ENCODE assay signal across 8 cellular contexts in genomic region chr14:88553886-88554457, GRCh38. TPM values are rescaled to one million over a fixed set of nuclear protein-coding genes. Genes with fewer than 3 reads are reported as not detected.
DNase-seq lines count a peak whose midpoint lies in the region; ATAC-seq, FAIRE-seq and TF ChIP-seq lines count a peak whose summit lies in the region.

No MANE protein-coding gene starts in this region.

- H2AFZ ChIP-seq in keratinocyte (ENCODE audit: control insufficient read depth, low read length): peak overlapping the region; percentile 70

- H3K36me3 Mint-ChIP-seq in activated T-cell treated with anti-CD3 and anti-CD28 coated beads, Interleukin-2, amount 50 U/mL, for 4 hours (ENCODE audit: insufficient read depth): no peaks in the 10 kb centered on the region

- H3K9me3 Mint-ChIP-seq in activated T-cell treated with anti-CD3 and anti-CD28 coated beads, Interleukin-2, amount 50 U/mL, for 4 hours: no peaks in the 10 kb centered on the region

- peaks cover 61% of the 10 kb centered on the region for H3K27me3 Mint-ChIP-seq in activated T-cell treated with anti-CD3 and anti-CD28 coated beads, Interleukin-2, amount 50 U/mL, for 4 hours (ENCODE audit: low read depth)

- FAIRE-seq in keratinocyte (lab: Jason Lieb, UNC): no peak

- H3K9me3 ChIP-seq in adrenal gland (replicated peaks in 1 of 3) (no peaks in the 10 kb centered on the region), keratinocyte (ENCODE audit: control insufficient read depth, low read depth, low read length) (no peaks in the 10 kb centered on the region), stomach (no peaks in the 10 kb centered on the region)

- H3K4me3 ChIP-seq in adrenal gland (peak overlapping the region in 2 of 4 donors; percentile 43 to 95), keratinocyte (ENCODE audit: control insufficient read depth in 2 of 3, extremely low read depth in 1 of 3, insufficient read depth in 2 of 3, low read depth in 1 of 3, low read length in 3 of 3) (peak overlapping the region; percentile 68 to 97 (median 93)), stomach (peak overlapping the region; percentile 61 to 76 (median 72))

- H3K4me3 Mint-ChIP-seq in activated T-cell treated with anti-CD3 and anti-CD28 coated beads, Interleukin-2, amount 50 U/mL, for 4 hours: peak overlapping the region; percentile 71

- peak overlapping the region; percentile 82 for H3K9ac ChIP-seq in keratinocyte (ENCODE audit: control insufficient read depth, extremely low read depth, insufficient read depth, low read length)

- H3K36me3 ChIP-seq in adrenal gland (replicated peaks in 1 of 2) (peaks cover 0 to 4% of the 10 kb centered on the region in 2 donors), keratinocyte (ENCODE audit: control insufficient read depth in 2 of 2, extremely low read depth in 1 of 2, insufficient read depth in 2 of 2, low read length in 2 of 2) (peaks cover 0 to 2% of the 10 kb centered on the region in 2 experiments), stomach (peaks cover 0 to 12% (median 10%) of the 10 kb centered on the region in 4 donors)

- no peaks in the 10 kb centered on the region for H3K27me3 ChIP-seq in adrenal gland
- no peaks in the 10 kb centered on the region for H3K27me3 ChIP-seq in keratinocyte (ENCODE audit: control insufficient read depth, extremely low read depth, insufficient read depth, low read length)
- peaks cover 0 to 29% (median 0%) of the 10 kb centered on the region in 3 donors for H3K27me3 ChIP-seq in stomach

- H3K4me2 ChIP-seq in keratinocyte (ENCODE audit: control insufficient read depth, extremely low read depth, insufficient read depth, low read depth, low read length): peak overlapping the region; percentile 86

- no peaks in the 10 kb centered on the region for H4K20me1 ChIP-seq in keratinocyte (ENCODE audit: control insufficient read depth, extremely low read depth, insufficient read depth, low read length)

- H3K4me1 Mint-ChIP-seq in activated T-cell treated with anti-CD3 and anti-CD28 coated beads, Interleukin-2, amount 50 U/mL, for 4 hours (ENCODE audit: low read depth): peaks cover 35% of the 10 kb centered on the region

- dilution Hi-C loops in keratinocyte (cut with MboI; ENCODE audit: extremely low pct_ligation_motif_present, low sequenced_read_pairs): no loop called here

- TF ChIP-seq CTCF in adrenal gland (IDR thresholded peaks at IDR 0.05) (no peak), keratinocyte (optimal IDR thresholded peaks at IDR 0.05 in 1 of 3, IDR thresholded peaks at IDR 0.05 in 1 of 3, conservative IDR thresholded peaks at IDR 0.05 in 1 of 3; ENCODE audit: extremely low read depth in 1 of 3, insufficient read depth in 2 of 3, low read length in 3 of 3) (no peak), stomach (IDR thresholded peaks at IDR 0.05) (no peak)

- peaks cover 38% of the 10 kb centered on the region for H3K79me2 ChIP-seq in keratinocyte (ENCODE audit: control insufficient read depth, insufficient read depth, low read length)

- no peak for TF ChIP-seq EP300 in stomach (IDR thresholded peaks at IDR 0.05)

- H3K4me1 ChIP-seq in adrenal gland (replicated peaks in 1 of 2) (peaks cover 5 to 34% of the 10 kb centered on the region in 2 donors), keratinocyte (ENCODE audit: control insufficient read depth, extremely low read depth, insufficient read depth, low read length) (peaks cover 12% of the 10 kb centered on the region), stomach (peaks cover 21 to 53% (median 48%) of the 10 kb centered on the region in 4 donors)

- WGBS in adrenal gland, 4 donors: 2 to 5% (median 4%) methylated on average over 19 of the region's 19 CpGs
- WGBS in stomach, 5 donors: 2 to 3% (median 2%) methylated on average over 19 of the region's 19 CpGs

- intact Hi-C loops in adrenal gland (cut with DNase I): loop anchor here in 1 of 2 donors (5.0 to 10.0 kb wide), 2 partner anchors 62 to 369 kb away; no protein-coding TSS in a partner anchor
- intact Hi-C loops in stomach (cut with DNase I; ENCODE audit: low total_unique reads): no loop called here

- H3K27ac ChIP-seq in adrenal gland: peak overlapping the region in 4 of 5 donors; percentile 36 to 96 (median 78)
- peak overlapping the region; percentile 50 for H3K27ac ChIP-seq in keratinocyte (ENCODE audit: control insufficient read depth, insufficient read depth, low read length)
- H3K27ac ChIP-seq in stomach: peak overlapping the region; percentile 89 to 95 (median 91)

- DNase-seq in activated T-cell treated with anti-CD3 and anti-CD28 coated beads, Interleukin-2, amount 50 U/mL, for 4 hours: no peak
- no peak for DNase-seq in activated T-cell treated with anti-CD3 and anti-CD28 coated beads, Interleukin-2, amount 50 U/mL, for 1 hour
- DNase-seq in adrenal gland: peak in 1 of 7 donors; percentile 23
- DNase-seq in keratinocyte (ENCODE audit: low read depth, low spot score): no peak
- no peak for DNase-seq in stomach
- no peak for DNase-seq in stimulated activated CD4-positive, alpha-beta T cell treated with anti-CD3 and anti-CD28 coated beads, Interleukin-4, amount 100 ng/mL, for 4 hours
- no peak for DNase-seq in SHP77 treated with DMSO at 0.1 percent for 48 hours (lab: John Stamatoyannopoulos, UW)

- no peak for ATAC-seq in activated T-cell treated with anti-CD3 and anti-CD28 coated beads, Interleukin-2, amount 50 U/mL, for 4 hours
- ATAC-seq in HG03571 (IDR thresholded peaks at IDR 0.05; ENCODE audit: unreplicated experiment): no peak

- no peaks in the 10 kb centered on the region for H3K9me1 ChIP-seq in keratinocyte (ENCODE audit: control insufficient read depth, extremely low read depth, insufficient read depth, low read length)

- TF ChIP-seq POLR2A in adrenal gland (IDR thresholded peaks at IDR 0.05): no peak
- TF ChIP-seq POLR2A in stomach (IDR thresholded peaks at IDR 0.05): no peak

RNA-seq across cellular contexts. Expression of gene PTPN21, which starts 0.8 kb away (rescaled TPM):
- under 1 TPM; 0.33 to 0.45 (median 0.33) TPM for total RNA-seq in activated T-cell treated with anti-CD3 and anti-CD28 coated beads, Interleukin-2, amount 50 U/mL, for 4 hours
- 10 to 100 TPM in 7 of 8 donors, 1 to 10 TPM in 1; 8.6 to 21.3 (median 13.7) TPM for total RNA-seq in adrenal gland
- polyA plus RNA-seq in adrenal gland: 1 to 10 TPM; 3.7 to 9.1 (median 5.6) TPM
- polyA plus RNA-seq in keratinocyte: 5.5 to 7.5 TPM (median 7.4 TPM) in 3 replicates
- 20.3 TPM for polyA plus RNA-seq in keratinocyte (2011; ENCODE audit: low read depth)
- 5.1 and 6.9 TPM in 2 replicates for polyA plus RNA-seq in keratinocyte (2011; cell fraction: cytosol; rRNA removed)
- 16.2 and 18.2 TPM in 2 replicates for polyA plus RNA-seq in keratinocyte (2011; cell fraction: nucleus; rRNA removed)
- 9.8 and 13.1 TPM in 2 replicates for polyA plus RNA-seq in keratinocyte (2012; ENCODE audit: low replicate concordance)
- 6.9 to 11.1 TPM (median 8.8 TPM) in 3 replicates for polyA minus RNA-seq in keratinocyte
- 8.4 TPM for polyA minus RNA-seq in keratinocyte (2011; cell fraction: cytosol; rRNA and poly(A)+ RNA removed)
- 10.2 and 18.8 TPM in 2 replicates for polyA minus RNA-seq in keratinocyte (2011; cell fraction: nucleus; rRNA and poly(A)+ RNA removed)
- 10 to 100 TPM; 18.3 to 63.0 (median 20.0) TPM for total RNA-seq in stomach
- 10 to 100 TPM in 1 of 3 donors, 1 to 10 TPM in 2; 3.5 to 11.3 (median 9.3) TPM for polyA plus RNA-seq in stomach

RNA-seq across cellular contexts. Expression of gene ZC3H14, which starts 8.9 kb away (rescaled TPM):
- total RNA-seq in activated T-cell treated with anti-CD3 and anti-CD28 coated beads, Interleukin-2, amount 50 U/mL, for 4 hours: 10 to 100 TPM; 44.1 to 51.2 (median 46.7) TPM
- total RNA-seq in adrenal gland (10 to 100 TPM; 36.9 to 91.6 (median 53.3) TPM), stomach (10 to 100 TPM; 61.3 to 83.9 (median 67.8) TPM)
- polyA plus RNA-seq in adrenal gland (10 to 100 TPM; 26.5 to 58.0 (median 43.7) TPM), keratinocyte (91.4 to 129 TPM (median 125 TPM) in 3 replicates), stomach (10 to 100 TPM; 18.0 to 24.4 (median 18.7) TPM)
- polyA plus RNA-seq in keratinocyte (2011; ENCODE audit: low read depth): 65.3 TPM
- 72.7 and 134 TPM in 2 replicates for polyA plus RNA-seq in keratinocyte (2011; cell fraction: cytosol; rRNA removed)
- 127 and 145 TPM in 2 replicates for polyA plus RNA-seq in keratinocyte (2011; cell fraction: nucleus; rRNA removed)
- 33.9 and 47.1 TPM in 2 replicates for polyA plus RNA-seq in keratinocyte (2012; ENCODE audit: low replicate concordance)
- 96.6 to 176 TPM (median 127 TPM) in 3 replicates for polyA minus RNA-seq in keratinocyte
- polyA minus RNA-seq in keratinocyte (2011; cell fraction: cytosol; rRNA and poly(A)+ RNA removed): 78.1 TPM
- 41.9 and 67.2 TPM in 2 replicates for polyA minus RNA-seq in keratinocyte (2011; cell fraction: nucleus; rRNA and poly(A)+ RNA removed)

Comparison
In these comparisons a context has a peak if more than half of its experiments do, and no peak if none do; other contexts are left out.
1. RNA of gene PTPN21, which starts 0.8 kb away (total RNA-seq): 18.3 to 63.0 TPM in stomach and 8.6 to 21.3 TPM in adrenal gland; 0.33 to 0.45 TPM in activated T-cell treated with anti-CD3 and anti-CD28 coated beads, Interleukin-2, amount 50 U/mL, for 4 hours; every median in the first group is over 4 times any median in the second.
2. Peak in every context shown above with its lines, with median percentiles within 50 percentile points of each other: H3K27ac ChIP-seq.